In genomic region chr7:73436031-73436929, GRCh38 we compare ENCODE assay signal across 13 cellular contexts. TPM values are rescaled to one million over a fixed set of nuclear protein-coding genes. Genes with fewer than 3 reads are reported as not detected.
DNase-seq lines count a peak whose midpoint lies in the region; ATAC-seq and TF ChIP-seq lines count a peak whose summit lies in the region.
"Had no signal": no experiment of that assay in that cellular context is flagged by ENCODE, and none has a peak within 500 bp of the region (broad histone marks: within the 10 kb centered on the region; RNA-seq: fewer than 3 reads in every experiment).

No MANE protein-coding gene starts in this region.

- H3K4me3 ChIP-seq in PC-3 (ENCODE audit: low read length) = no peak overlapping the region
- H3K4me3 ChIP-seq: coronary artery had no signal

- no peaks in the 10 kb centered on the region for H3F3A ChIP-seq in PC-3 (ENCODE audit: low read length, unreplicated experiment)

- peak overlapping the region; percentile 36 for H3K4me3 Mint-ChIP-seq in type B pancreatic cell
- H3K4me3 Mint-ChIP-seq in stimulated activated naive CD8-positive, alpha-beta T cell treated with anti-CD3 and anti-CD28 coated beads, Interleukin-15, amount 100 ng/mL, for 72 hours = no peak overlapping the region
- H3K4me3 Mint-ChIP-seq: activated CD8-positive, alpha-beta T cell treated with anti-CD3 and anti-CD28 coated beads, Interleukin-2, amount 10 ng/mL, durations not matched to agents 7 days and 5 days; activated naive CD4-positive, alpha-beta T cell treated with anti-CD3 and anti-CD28 coated beads, Interleukin-2, amount 50 U/mL, for 24 hours had no signal

- CTCF ChIA-PET in PC-3 (lab: Charles Lee) = interaction anchor here (1.1 kb wide), 1 partner anchor 94 kb away, joined by 3 read pairs; no protein-coding TSS in a partner anchor

- no peak overlapping the region for H3K27ac ChIP-seq in PC-3 (ENCODE audit: low read length)
- H3K27ac ChIP-seq: coronary artery had no signal

- H4K20me1 ChIP-seq in PC-3 (ENCODE audit: low read length) = no peaks in the 10 kb centered on the region

- H3K27ac Mint-ChIP-seq in type B pancreatic cell = no peak overlapping the region
- no peak overlapping the region for H3K27ac Mint-ChIP-seq in stimulated activated naive CD8-positive, alpha-beta T cell treated with anti-CD3 and anti-CD28 coated beads, Interleukin-15, amount 100 ng/mL, for 72 hours
- H3K27ac Mint-ChIP-seq: activated CD8-positive, alpha-beta T cell treated with anti-CD3 and anti-CD28 coated beads, Interleukin-2, amount 10 ng/mL, durations not matched to agents 7 days and 5 days; activated naive CD4-positive, alpha-beta T cell treated with anti-CD3 and anti-CD28 coated beads, Interleukin-2, amount 50 U/mL, for 24 hours had no signal

- H3K36me3 ChIP-seq in PC-3 (ENCODE audit: low read depth, low read length) = peaks cover 5% of the 10 kb centered on the region; the same call in 1 of the 2 replicates

- peaks cover 9% of the 10 kb centered on the region; the same call in 1 of the 2 replicates for H3K4me1 ChIP-seq in PC-3 (ENCODE audit: insufficient read depth, low read length)

- H3K4me1 Mint-ChIP-seq in type B pancreatic cell (ENCODE audit: unreplicated experiment) = peaks cover 8% of the 10 kb centered on the region
- peaks cover 4% of the 10 kb centered on the region for H3K4me1 Mint-ChIP-seq in stimulated activated naive CD8-positive, alpha-beta T cell treated with anti-CD3 and anti-CD28 coated beads, Interleukin-15, amount 100 ng/mL, for 72 hours
- H3K4me1 Mint-ChIP-seq: activated naive CD4-positive, alpha-beta T cell treated with anti-CD3 and anti-CD28 coated beads, Interleukin-2, amount 50 U/mL, for 24 hours had no signal

- ATAC-seq in PC-3 = peak; percentile 79
- ATAC-seq in stimulated activated naive CD8-positive, alpha-beta T cell treated with anti-CD3 and anti-CD28 coated beads, Interleukin-15, amount 100 ng/mL, for 72 hours = no peak
- no peak for ATAC-seq in HG02610 (IDR thresholded peaks at IDR 0.05; ENCODE audit: unreplicated experiment)
- ATAC-seq in GM19397 (IDR thresholded peaks at IDR 0.05; ENCODE audit: unreplicated experiment) = no peak
- ATAC-seq: activated CD8-positive, alpha-beta T cell treated with anti-CD3 and anti-CD28 coated beads, Interleukin-2, amount 10 ng/mL, durations not matched to agents 7 days and 5 days had no signal

- no peaks in the 10 kb centered on the region for H3K9me3 ChIP-seq in PC-3 (ENCODE audit: low read length)

- H2AFZ ChIP-seq in PC-3 (ENCODE audit: low read length) = peak overlapping the region; percentile 55; the same call in 1 of the 2 replicates

- no peak overlapping the region for H3K9ac ChIP-seq in PC-3 (ENCODE audit: low read length)

- TF ChIP-seq CTCF in PC-3 (conservative IDR thresholded peaks at IDR 0.05; ENCODE audit: low read depth, low read length) (peak; percentile 45; the same call in 1 of the 2 replicates), type B pancreatic cell (conservative IDR thresholded peaks at IDR 0.05) (no peak)

- intact Hi-C loops in PC-3 (cut with micrococcal nuclease) = loop anchor here (1.0 kb wide), 2 partner anchors 94 to 112 kb away; no protein-coding TSS in a partner anchor

- no peaks in the 10 kb centered on the region for H3K27me3 ChIP-seq in PC-3 (ENCODE audit: low read length)

- POLR2A ChIA-PET in PC-3 (lab: Charles Lee; ENCODE audit: unreplicated experiment) = no interaction called here

- peaks cover 15% of the 10 kb centered on the region for H3K36me3 Mint-ChIP-seq in type B pancreatic cell

- no peaks in the 10 kb centered on the region for H3K9me2 ChIP-seq in PC-3 (replicated peaks; ENCODE audit: low read length)

- peak overlapping the region; percentile 59 for H3K4me2 ChIP-seq in PC-3 (ENCODE audit: low read length)

- H3K27me3 Mint-ChIP-seq in type B pancreatic cell = peaks cover 5% of the 10 kb centered on the region
- H3K27me3 Mint-ChIP-seq in stimulated activated naive CD8-positive, alpha-beta T cell treated with anti-CD3 and anti-CD28 coated beads, Interleukin-15, amount 100 ng/mL, for 72 hours = peaks cover 13% of the 10 kb centered on the region

- no peaks in the 10 kb centered on the region for H3K9me3 Mint-ChIP-seq in type B pancreatic cell
- no peaks in the 10 kb centered on the region for H3K9me3 Mint-ChIP-seq in stimulated activated naive CD8-positive, alpha-beta T cell treated with anti-CD3 and anti-CD28 coated beads, Interleukin-15, amount 100 ng/mL, for 72 hours
- H3K9me3 Mint-ChIP-seq: activated naive CD4-positive, alpha-beta T cell treated with anti-CD3 and anti-CD28 coated beads, Interleukin-2, amount 50 U/mL, for 24 hours had no signal

- DNase-seq in NCI-H82 (lab: John Stamatoyannopoulos, UW) (peak; percentile 56), NCI-H82 treated with DMSO at 0.1 percent for 48 hours (lab: John Stamatoyannopoulos, UW; ENCODE audit: unreplicated experiment) (no peak), PC-3 (peak; percentile 55), kidney tubule cell (ENCODE audit: low spot score) (peak; percentile 54), type B pancreatic cell (ENCODE audit: extremely low spot score, unreplicated experiment) (no peak)
- DNase-seq in stimulated activated naive CD8-positive, alpha-beta T cell treated with anti-CD3 and anti-CD28 coated beads, Interleukin-15, amount 100 ng/mL, for 72 hours = no peak
- DNase-seq: activated CD8-positive, alpha-beta T cell treated with anti-CD3 and anti-CD28 coated beads, Interleukin-2, amount 10 ng/mL, durations not matched to agents 7 days and 5 days; islet precursor cell; NCI-H446 had no signal

- no peaks in the 10 kb centered on the region for H3K79me2 ChIP-seq in PC-3 (ENCODE audit: low read length)

- BruUV-seq in PC-3 (replicated peaks; lab: Mats Ljungman, UMichigan) = no TSS peak

RNA-seq across cellular contexts. Expression of gene FZD9, which starts 2.7 kb away (rescaled TPM):
- total RNA-seq in PC-3 (2014; rRNA removed) = 0.12 and 0.87 TPM in 2 replicates
- 0.38 and 1.9 TPM in 2 replicates for total RNA-seq in type B pancreatic cell (ENCODE audit: low replicate concordance)

Comparison
In these comparisons a context has a peak if more than half of its experiments do, and no peak if none do; other contexts are left out.
1. DNase-seq: peak in NCI-H82 (single experiment), PC-3 (single experiment) and kidney tubule cell (single experiment); none in NCI-H82 treated with DMSO at 0.1 percent for 48 hours (single experiment), type B pancreatic cell (single experiment) and stimulated activated naive CD8-positive, alpha-beta T cell treated with anti-CD3 and anti-CD28 coated beads, Interleukin-15, amount 100 ng/mL, for 72 hours (0 of 2).